3 cellular contexts compared by ENCODE assay signal in genomic region chr9:96499257-96499656, GRCh38.
TF ChIP-seq lines count a peak whose summit lies in the region.

No MANE protein-coding gene starts in this region.

TF ChIP-seq in GM23338, 12 proteins besides CTCF, POLR2A, EP300 and RAD21 (continued from another document):
- no peak for TF ChIP-seq JUNB (IDR thresholded peaks at IDR 0.05; ENCODE audit: unreplicated experiment)

TF ChIP-seq in HEK293, 187 proteins besides CTCF, POLR2A, EP300 and RAD21 (continued from another document):
- TF ChIP-seq ZFP69B (tag by site-specific recombination; IDR thresholded peaks at IDR 0.05): no peak

TF ChIP-seq in H1, 55 proteins besides CTCF, POLR2A, EP300 and RAD21 (continued from another document):
- TF ChIP-seq BRCA1 (IDR thresholded peaks at IDR 0.05; ENCODE audit: low read depth, low read length): no peak
- no peak for TF ChIP-seq PHF8 (conservative IDR thresholded peaks at IDR 0.05; ENCODE audit: low read depth, low read length)
- TF ChIP-seq, protein P1, sequence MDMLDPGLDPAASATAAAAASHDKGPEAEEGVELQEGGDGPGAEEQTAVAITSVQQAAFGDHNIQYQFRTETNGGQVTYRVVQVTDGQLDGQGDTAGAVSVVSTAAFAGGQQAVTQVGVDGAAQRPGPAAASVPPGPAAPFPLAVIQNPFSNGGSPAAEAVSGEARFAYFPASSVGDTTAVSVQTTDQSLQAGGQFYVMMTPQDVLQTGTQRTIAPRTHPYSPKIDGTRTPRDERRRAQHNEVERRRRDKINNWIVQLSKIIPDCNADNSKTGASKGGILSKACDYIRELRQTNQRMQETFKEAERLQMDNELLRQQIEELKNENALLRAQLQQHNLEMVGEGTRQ (IDR thresholded peaks at IDR 0.05; ENCODE audit: low read length): no peak
